In genomic region chr15:99454941-99455795, GRCh38 we compare ENCODE assay signal across 8 cellular contexts.
DNase-seq lines count a peak whose midpoint lies in the region; FAIRE-seq and TF ChIP-seq lines count a peak whose summit lies in the region.

No MANE protein-coding gene starts in this region.

- peak; percentile 33 for DNase-seq in D341Med (ENCODE audit: low spot score)
- DNase-seq in SW 1271 (lab: John Stamatoyannopoulos, UW) = peak; percentile 54 to 79
- peak; percentile 69 for DNase-seq in glomerular endothelial cell (ENCODE audit: extremely low read depth, low read depth, low spot score)
- DNase-seq in posterior vena cava (ENCODE audit: low spot score) = peak; percentile 97
- DNase-seq in stimulated activated CD4-positive, alpha-beta T cell treated with anti-CD3 and anti-CD28 coated beads, Interleukin-1b, Interleukin-23, amount 100 ng/mL, for 48 hours = no peak
- no peak for DNase-seq in GM12892 (ENCODE audit: insufficient read length)
- DNase-seq in activated CD4-positive, alpha-beta T cell treated with anti-CD3 and anti-CD28 coated beads for 4 hours = no peak
- DNase-seq in DMS53 (lab: John Stamatoyannopoulos, UW) = no peak

- intact Hi-C loops in posterior vena cava (cut with DNase I) = loop anchor here in 1 of 2 donors (10.0 kb wide), 1 partner anchor 60 kb away; no protein-coding TSS in a partner anchor

- no peak for TF ChIP-seq POLR2A in GM12892 (IDR thresholded peaks at IDR 0.05; ENCODE audit: low read depth, low read length)

- FAIRE-seq in GM12892 (lab: Jason Lieb, UNC) = no peak

Comparison
In these comparisons a context has a peak if more than half of its experiments do, and no peak if none do; other contexts are left out.
1. DNase-seq: peak in D341Med (single experiment), SW 1271 (2 of 2), glomerular endothelial cell (single experiment) and posterior vena cava (single experiment); none in stimulated activated CD4-positive, alpha-beta T cell treated with anti-CD3 and anti-CD28 coated beads, Interleukin-1b, Interleukin-23, amount 100 ng/mL, for 48 hours (single experiment), GM12892 (single experiment), activated CD4-positive, alpha-beta T cell treated with anti-CD3 and anti-CD28 coated beads for 4 hours (0 of 2) and DMS53 (single experiment).